Comparison of ENCODE assay signal across 8 cellular contexts in genomic region chr20:26207967-26208295, GRCh38.
DNase-seq lines count a peak whose midpoint lies in the region; ATAC-seq, FAIRE-seq and TF ChIP-seq lines count a peak whose summit lies in the region.
"Not testable (repeated sequence)": the region's sequence is repeated elsewhere in the genome, so short reads cannot be mapped to it uniquely, and the experiment has no call there.

No MANE protein-coding gene starts in this region.

- H3K18ac ChIP-seq in trophoblast cell (ENCODE audit: low read length) = not testable (repeated sequence)

- H3K4me1 ChIP-seq in CD4-positive, CD25-positive, alpha-beta regulatory T cell (ENCODE audit: control insufficient read depth, insufficient read depth, low read length, poor library complexity, severe bottlenecking); HUES64 (ENCODE audit: insufficient read depth, low read length); kidney (ENCODE audit: control insufficient read depth in 1 of 2, insufficient read depth in 1 of 2, low read depth in 1 of 2, low read length in 2 of 2): not testable (repeated sequence)
- H3K4me1 ChIP-seq in trophoblast cell (ENCODE audit: control insufficient read depth in 1 of 2, insufficient read depth in 2 of 2, low read length in 2 of 2) = peaks cover 9 to 12% of the 10 kb centered on the region in 2 experiments

- not testable (repeated sequence) for H3K79me1 ChIP-seq in trophoblast cell (ENCODE audit: low read length)

- not testable (repeated sequence) for H2AFZ ChIP-seq in trophoblast cell (ENCODE audit: insufficient read depth, low read length, poor library complexity)

- peak overlapping the region; percentile 47 for H3K27ac ChIP-seq in CD4-positive, CD25-positive, alpha-beta regulatory T cell (ENCODE audit: insufficient read depth, low read length, poor library complexity, severe bottlenecking)
- H3K27ac ChIP-seq in HUES64 (ENCODE audit: low read depth, low read length); kidney (ENCODE audit: low read depth in 2 of 2, low read length in 2 of 2); trophoblast cell (ENCODE audit: low read depth, low read length): not testable (repeated sequence)

- H3K23ac ChIP-seq in trophoblast cell (ENCODE audit: low read length) = not testable (repeated sequence)

- H3K4me2 ChIP-seq in trophoblast cell (ENCODE audit: low read length) = peak overlapping the region; percentile 65

- H3K4me3 ChIP-seq in CD4-positive, CD25-positive, alpha-beta regulatory T cell (ENCODE audit: low read depth, low read length); kidney (ENCODE audit: low read length in 2 of 2): not testable (repeated sequence)
- H3K4me3 ChIP-seq in HUES64 (ENCODE audit: low read length) (peak overlapping the region; percentile 55), trophoblast cell (ENCODE audit: low read depth, low read length) (peak overlapping the region; percentile 38)

- peak overlapping the region; percentile 57 to 93 (median 80) for H3K27ac Mint-ChIP-seq in CD4-positive, CD25-positive, alpha-beta regulatory T cell
- H3K27ac Mint-ChIP-seq in activated CD4-positive, alpha-beta T cell treated with anti-CD3 and anti-CD28 coated beads, Interleukin-2, amount 10 ng/mL, durations not matched to agents 24 days and 14 days = peak overlapping the region; percentile 9
- H3K27ac Mint-ChIP-seq in endothelial cell (ENCODE audit: unreplicated experiment) = not testable (repeated sequence)
- peak overlapping the region in 1 of 2 donors; percentile 88 for H3K27ac Mint-ChIP-seq in stimulated activated naive CD8-positive, alpha-beta T cell treated with anti-CD3 and anti-CD28 coated beads, Interleukin-15, amount 100 ng/mL, for 72 hours

- FAIRE-seq in kidney (lab: Jason Lieb, UNC) = not testable (repeated sequence)

- H3K79me2 ChIP-seq in trophoblast cell (ENCODE audit: control insufficient read depth, insufficient read depth, low read length, poor library complexity) = not testable (repeated sequence)

- peaks cover 0 to 17% (median 10%) of the 10 kb centered on the region in 4 donors for H3K4me1 Mint-ChIP-seq in CD4-positive, CD25-positive, alpha-beta regulatory T cell
- not testable (repeated sequence) for H3K4me1 Mint-ChIP-seq in activated CD4-positive, alpha-beta T cell treated with anti-CD3 and anti-CD28 coated beads, Interleukin-2, amount 10 ng/mL, durations not matched to agents 24 days and 14 days; endothelial cell (ENCODE audit: unreplicated experiment); stimulated activated naive CD8-positive, alpha-beta T cell treated with anti-CD3 and anti-CD28 coated beads, Interleukin-15, amount 100 ng/mL, for 72 hours

- peak in 2 of 3 donors; percentile 4 to 23 for DNase-seq in CD4-positive, CD25-positive, alpha-beta regulatory T cell
- DNase-seq in activated CD4-positive, alpha-beta T cell treated with anti-CD3 and anti-CD28 coated beads, Interleukin-2, amount 10 ng/mL, durations not matched to agents 24 days and 14 days = peak; percentile 57
- DNase-seq in activated naive CD4-positive, alpha-beta T cell treated with Interleukin-2 at 50 U/mL for 16 hours = peak; percentile 4
- DNase-seq in endothelial cell (ENCODE audit: low spot score) (peak; percentile 18), kidney (peak; percentile 55)
- not testable (repeated sequence) for DNase-seq in trophoblast cell
- DNase-seq in stimulated activated naive CD8-positive, alpha-beta T cell treated with anti-CD3 and anti-CD28 coated beads, Interleukin-15, amount 100 ng/mL, for 72 hours = peak in 1 of 2 donors; percentile 31

- H4K91ac ChIP-seq in trophoblast cell (ENCODE audit: low read depth, low read length) = not testable (repeated sequence)

- ATAC-seq in CD4-positive, CD25-positive, alpha-beta regulatory T cell (ENCODE audit: low read depth in 2 of 2); stimulated activated naive CD8-positive, alpha-beta T cell treated with anti-CD3 and anti-CD28 coated beads, Interleukin-15, amount 100 ng/mL, for 72 hours: not testable (repeated sequence)

- TF ChIP-seq CTCF in endothelial cell (IDR thresholded peaks at IDR 0.05; ENCODE audit: unreplicated experiment); kidney (IDR thresholded peaks at IDR 0.05; ENCODE audit: borderline replicate concordance, extremely low read depth, insufficient read depth): not testable (repeated sequence)

- H2BK120ac ChIP-seq in trophoblast cell (ENCODE audit: insufficient read depth, low read length, poor library complexity) = not testable (repeated sequence)

- H3K36me3 ChIP-seq in CD4-positive, CD25-positive, alpha-beta regulatory T cell (ENCODE audit: control insufficient read depth, insufficient read depth, low read length); HUES64 (ENCODE audit: insufficient read depth, low read length); kidney (ENCODE audit: control insufficient read depth in 1 of 2, insufficient read depth in 2 of 2, low read length in 2 of 2); trophoblast cell (ENCODE audit: control insufficient read depth in 1 of 2, insufficient read depth in 2 of 2, low read length in 2 of 2): not testable (repeated sequence)

- not testable (repeated sequence) for H3K36me3 Mint-ChIP-seq in CD4-positive, CD25-positive, alpha-beta regulatory T cell; activated CD4-positive, alpha-beta T cell treated with anti-CD3 and anti-CD28 coated beads, Interleukin-2, amount 10 ng/mL, durations not matched to agents 24 days and 14 days (ENCODE audit: low read depth); endothelial cell (ENCODE audit: low read depth, unreplicated experiment)

- not testable (repeated sequence) for H3K27me3 ChIP-seq in CD4-positive, CD25-positive, alpha-beta regulatory T cell (ENCODE audit: control insufficient read depth, insufficient read depth, low read length)
- peaks cover 70% of the 10 kb centered on the region for H3K27me3 ChIP-seq in HUES64 (ENCODE audit: insufficient read depth, low read length)
- peaks cover 19% of the 10 kb centered on the region for H3K27me3 ChIP-seq in trophoblast cell (ENCODE audit: insufficient read depth, low read length)

- not testable (repeated sequence) for H3K9ac ChIP-seq in HUES64 (ENCODE audit: low read depth, low read length); kidney (ENCODE audit: low read length in 2 of 2); trophoblast cell (ENCODE audit: low read length)

- not testable (repeated sequence) for H3K9me3 ChIP-seq in CD4-positive, CD25-positive, alpha-beta regulatory T cell (ENCODE audit: control insufficient read depth in 2 of 2, low read length in 2 of 2); HUES64 (ENCODE audit: insufficient read depth, low read depth, low read length); kidney (ENCODE audit: control insufficient read depth in 1 of 2, low read length in 2 of 2); trophoblast cell (ENCODE audit: insufficient read depth, low read depth, low read length)

- not testable (repeated sequence) for H2BK5ac ChIP-seq in trophoblast cell (ENCODE audit: low read depth, low read length, poor library complexity)

- not testable (repeated sequence) for H4K8ac ChIP-seq in trophoblast cell (ENCODE audit: low read depth, low read length)

- not testable (repeated sequence) for H2BK12ac ChIP-seq in trophoblast cell (ENCODE audit: low read length)

- H3K27me3 Mint-ChIP-seq in CD4-positive, CD25-positive, alpha-beta regulatory T cell = peaks cover 20% of the 10 kb centered on the region
- H3K27me3 Mint-ChIP-seq in activated CD4-positive, alpha-beta T cell treated with anti-CD3 and anti-CD28 coated beads, Interleukin-2, amount 10 ng/mL, durations not matched to agents 24 days and 14 days = peaks cover 19% of the 10 kb centered on the region
- not testable (repeated sequence) for H3K27me3 Mint-ChIP-seq in endothelial cell (ENCODE audit: unreplicated experiment)
- H3K27me3 Mint-ChIP-seq in stimulated activated naive CD8-positive, alpha-beta T cell treated with anti-CD3 and anti-CD28 coated beads, Interleukin-15, amount 100 ng/mL, for 72 hours = peaks cover 39% of the 10 kb centered on the region

- not testable (repeated sequence) for H3K14ac ChIP-seq in trophoblast cell (ENCODE audit: low read length)

- H3K4me3 Mint-ChIP-seq in CD4-positive, CD25-positive, alpha-beta regulatory T cell = peak overlapping the region in 3 of 4 donors; percentile 48 to 84 (median 82)
- H3K4me3 Mint-ChIP-seq in activated CD4-positive, alpha-beta T cell treated with anti-CD3 and anti-CD28 coated beads, Interleukin-2, amount 10 ng/mL, durations not matched to agents 24 days and 14 days = peak overlapping the region; percentile 62
- peak overlapping the region; percentile 81 for H3K4me3 Mint-ChIP-seq in endothelial cell (ENCODE audit: unreplicated experiment)
- peak overlapping the region; percentile 70 to 77 for H3K4me3 Mint-ChIP-seq in stimulated activated naive CD8-positive, alpha-beta T cell treated with anti-CD3 and anti-CD28 coated beads, Interleukin-15, amount 100 ng/mL, for 72 hours

- H3K9me3 Mint-ChIP-seq in CD4-positive, CD25-positive, alpha-beta regulatory T cell = peaks cover 0 to 11% (median 3%) of the 10 kb centered on the region in 7 donors
- not testable (repeated sequence) for H3K9me3 Mint-ChIP-seq in activated CD4-positive, alpha-beta T cell treated with anti-CD3 and anti-CD28 coated beads, Interleukin-2, amount 10 ng/mL, durations not matched to agents 24 days and 14 days; endothelial cell (ENCODE audit: unreplicated experiment); stimulated activated naive CD8-positive, alpha-beta T cell treated with anti-CD3 and anti-CD28 coated beads, Interleukin-15, amount 100 ng/mL, for 72 hours

- not testable (repeated sequence) for H3K4ac ChIP-seq in trophoblast cell (ENCODE audit: low read depth, low read length)

- 4% methylated on average over 35 of the region's 35 CpGs for WGBS in HUES64
- no CpG with 5 or more reads among the region's 35 CpGs for WGBS in trophoblast cell (ENCODE audit: extremely low coverage, insufficient coverage, insufficient read length)

- not testable (repeated sequence) for H2AK5ac ChIP-seq in trophoblast cell (ENCODE audit: low read length)

- H4K12ac ChIP-seq in trophoblast cell (ENCODE audit: low read depth, low read length) = not testable (repeated sequence)

- intact Hi-C loops in activated CD4-positive, alpha-beta T cell treated with anti-CD3 and anti-CD28 coated beads, Interleukin-2, amount 10 ng/mL, durations not matched to agents 24 days and 14 days (cut with micrococcal nuclease); kidney (cut with DNase I): not testable (repeated sequence)
